ENCODE assay signal across 25 cellular contexts in genomic region chr11:59766542-59766941, GRCh38. TPM values are rescaled to one million over a fixed set of nuclear protein-coding genes. Genes with fewer than 3 reads are reported as not detected.
A peak's percentile ranks its signal among the peaks of the same experiment; 100 is the strongest.
DNase-seq lines count a peak whose midpoint lies in the region; ATAC-seq, FAIRE-seq and TF ChIP-seq lines count a peak whose summit lies in the region.
"Had no signal": no experiment of that assay in that cellular context is flagged by ENCODE, and none has a peak within 500 bp of the region (broad histone marks: within the 10 kb centered on the region; RNA-seq: fewer than 3 reads in every experiment).

No MANE protein-coding gene starts in this region.

- no peak for ATAC-seq in CD4-positive, alpha-beta T cell (ENCODE audit: poor library complexity)
- peak; percentile 97 for ATAC-seq in K562
- no peak for ATAC-seq in SK-N-SH treated with all-trans-retinoic acid at 6 μM for 48 hours
- ATAC-seq in lower lobe of right lung, result no peak
- no peak for ATAC-seq in GM21825 (IDR thresholded peaks at IDR 0.05; ENCODE audit: unreplicated experiment)
- ATAC-seq: WTC11 had no signal

- BruUV-seq in K562 (replicated peaks; lab: Mats Ljungman, UMichigan), result no TSS peak

- POLR2A ChIA-PET in CD4-positive, alpha-beta T cell (lab: Charles Lee), result interaction anchor here (1.1 to 3.2 kb wide), 5 partner anchors 11 to 98 kb away, joined by 3 to 17 read pairs (median 5); partner anchors contain the start of genes MRPL16, PATL1 and STX3
- POLR2A ChIA-PET in K562 (lab: Yijun Ruan, JAX), result interaction anchor here (0.9 to 3.4 kb wide), 4 partner anchors 9 to 27 kb away, joined by 3 to 32 read pairs (median 6); partner anchors contain the start of gene STX3

- peaks cover 2% of the 10 kb centered on the region for H3K9me1 ChIP-seq in K562 (ENCODE audit: control insufficient read depth, insufficient read depth, low read length)

- H3K36me3 ChIP-seq in K562 (ENCODE audit: control insufficient read depth, insufficient read depth, low read length) (peaks cover 24% of the 10 kb centered on the region; the same call in 2 of the 3 replicates), neural progenitor cell (no peaks in the 10 kb centered on the region), lower lobe of right lung (no peaks in the 10 kb centered on the region)

- WGBS in K562 (ENCODE audit: insufficient coverage, low coverage, missing lambda C conversion rate), result 11% methylated on average over 5 of the region's 5 CpGs

- no peaks in the 10 kb centered on the region for H3K36me3 Mint-ChIP-seq in CD4-positive, alpha-beta T cell (ENCODE audit: low read depth)
- no peaks in the 10 kb centered on the region for H3K36me3 Mint-ChIP-seq in neural progenitor cell
- H3K36me3 Mint-ChIP-seq: mesothelial cell of epicardium had no signal

- 0 out of 4 replicates have a peak, but pooled peaks of 1 of the 2 experiments have one; percentile 7 for TF ChIP-seq RAD21 in K562 (CRISPR knock-in tag; conservative IDR thresholded peaks at IDR 0.05 in 1 of 2, IDR thresholded peaks at IDR 0.05 in 1 of 2)

- H3K4me2 ChIP-seq in K562 (ENCODE audit: insufficient read depth, low read length), result peak overlapping the region; percentile 30; the same call in 1 of the 2 replicates
- peak overlapping the region; percentile 52 for H3K4me2 ChIP-seq in neural progenitor cell

- H3K79me2 ChIP-seq in K562 (ENCODE audit: control insufficient read depth, insufficient read depth, low read length) (peaks cover 68% of the 10 kb centered on the region), neural progenitor cell (ENCODE audit: low read depth) (peaks cover 61% of the 10 kb centered on the region)

- H3K9me3 ChIP-seq in CD4-positive, alpha-beta T cell (ENCODE audit: control insufficient read depth, low read length), result no peaks in the 10 kb centered on the region
- H3K9me3 ChIP-seq in K562 (replicated peaks; ENCODE audit: control insufficient read depth, insufficient read depth, low read depth, low read length) (no peaks in the 10 kb centered on the region), neural progenitor cell (ENCODE audit: low read depth) (no peaks in the 10 kb centered on the region), lower lobe of right lung (no peaks in the 10 kb centered on the region)

- H2AFZ ChIP-seq in K562 (ENCODE audit: low read depth, low read length) (no peak overlapping the region), neural progenitor cell (replicated peaks) (no peak overlapping the region)

- no peak for TF ChIP-seq EP300 in K562 (IDR thresholded peaks at IDR 0.05; ENCODE audit: low read length)

- intact Hi-C loops in CD4-positive, alpha-beta T cell (cut with DNase I, micrococcal nuclease), result no loop called here
- intact Hi-C loops in K562 (cut with micrococcal nuclease), result no loop called here
- intact Hi-C loops in lower lobe of right lung (cut with DNase I), result no loop called here

- in situ Hi-C loops in K562 (cut with MboI), result no loop called here

- H3K27me3 ChIP-seq in CD4-positive, alpha-beta T cell (ENCODE audit: control insufficient read depth, insufficient read depth, low read length), result no peaks in the 10 kb centered on the region
- H3K27me3 ChIP-seq in K562 (ENCODE audit: control insufficient read depth in 2 of 2, insufficient read depth in 2 of 2, low read length in 2 of 2) (no peaks in the 10 kb centered on the region), neural progenitor cell (no peaks in the 10 kb centered on the region), lower lobe of right lung (ENCODE audit: low read depth) (no peaks in the 10 kb centered on the region)

- H3K27me3 Mint-ChIP-seq in CD4-positive, alpha-beta T cell, result no peaks in the 10 kb centered on the region
- H3K27me3 Mint-ChIP-seq in neural progenitor cell (ENCODE audit: insufficient read depth, low read depth), result no peaks in the 10 kb centered on the region
- H3K27me3 Mint-ChIP-seq: stimulated activated naive CD8-positive, alpha-beta T cell treated with anti-CD3 and anti-CD28 coated beads, Interleukin-15, Interleukin-2, amounts not matched to agents 100 ng/mL and 50 ng/mL, for 24 hours had no signal

- no peak overlapping the region for H3K27ac ChIP-seq in CD4-positive, alpha-beta T cell (ENCODE audit: low read depth, low read length)
- H3K27ac ChIP-seq in K562 (ENCODE audit: extremely low read depth, low read depth, low read length) (peak overlapping the region; percentile 14; the same call in 1 of the 3 replicates), neural progenitor cell (no peak overlapping the region), lower lobe of right lung (no peak overlapping the region)
- H3K27ac ChIP-seq: RWPE1 had no signal

- H3K4me1 ChIP-seq in K562 (replicated peaks in 1 of 2; ENCODE audit: control insufficient read depth in 2 of 2, insufficient read depth in 2 of 2, low read length in 2 of 2) (peaks cover 20 to 37% of the 10 kb centered on the region in 2 experiments), neural progenitor cell (peaks cover 18% of the 10 kb centered on the region), lower lobe of right lung (peaks cover 80% of the 10 kb centered on the region)

- no peak for TF ChIP-seq CTCF in CD4-positive, alpha-beta T cell (IDR thresholded peaks at IDR 0.05)
- no peak for TF ChIP-seq CTCF in K562 (IDR thresholded peaks at IDR 0.05 in 2 of 3, conservative IDR thresholded peaks at IDR 0.05 in 1 of 3; ENCODE audit: insufficient read depth in 2 of 3, low read depth in 1 of 3, low read length in 3 of 3)
- TF ChIP-seq CTCF in neural progenitor cell (IDR thresholded peaks at IDR 0.05), result no peak
- TF ChIP-seq CTCF in lower lobe of right lung (IDR thresholded peaks at IDR 0.05), result no peak

- TF ChIP-seq POLR2A in K562 (conservative IDR thresholded peaks at IDR 0.05), result no peak

- DNase-seq in CD4-positive, alpha-beta T cell, result no peak
- DNase-seq in HUDEP-2 (lab: John Stamatoyannopoulos, UW; ENCODE audit: unreplicated experiment in 76 of 76), result peak in 46 of 76 experiments; percentile 6 to 74 (median 36)
- DNase-seq in K562 (ENCODE audit: extremely low read depth in 1 of 4, low spot score in 3 of 4), result peak; percentile 34 to 83 (median 55)
- DNase-seq in neural progenitor cell (ENCODE audit: low spot score), result peak; percentile 55
- no peak for DNase-seq in dedifferentiated amniotic fluid mesenchymal stem cell (ENCODE audit: extremely low spot score)
- no peak for DNase-seq in lower lobe of right lung
- DNase-seq: amniotic stem cell, cerebellar nuclear complex, COR-L47, endodermal cell, H7, hypothalamus, NCI-H146 had no signal

- FAIRE-seq in K562 (lab: Jason Lieb, UNC), result peak; percentile 91
- FAIRE-seq: GM19239 had no signal

- CTCF ChIA-PET in CD4-positive, alpha-beta T cell (lab: Charles Lee), result interaction anchor here (1.3 kb wide), 1 partner anchor 12 kb away, joined by 5 read pairs; no protein-coding TSS in a partner anchor
- CTCF ChIA-PET in K562 (lab: Yijun Ruan, JAX; ENCODE audit: low intra/inter-chr PET ratio), result no interaction called here

- no peaks in the 10 kb centered on the region for H3K9me3 Mint-ChIP-seq in CD4-positive, alpha-beta T cell
- H3K9me3 Mint-ChIP-seq in neural progenitor cell, result no peaks in the 10 kb centered on the region
- H3K9me3 Mint-ChIP-seq: endodermal cell; mesothelial cell of epicardium; stimulated activated naive CD8-positive, alpha-beta T cell treated with anti-CD3 and anti-CD28 coated beads, Interleukin-15, Interleukin-2, amounts not matched to agents 100 ng/mL and 50 ng/mL, for 24 hours; WTC11 had no signal

- no peak overlapping the region for H3K4me3 ChIP-seq in K562
- no peak overlapping the region for H3K4me3 ChIP-seq in neural progenitor cell
- no peak overlapping the region for H3K4me3 ChIP-seq in lower lobe of right lung

- H3K27ac Mint-ChIP-seq in CD4-positive, alpha-beta T cell, result peak overlapping the region; percentile 21
- no peak overlapping the region for H3K27ac Mint-ChIP-seq in neural progenitor cell
- H3K27ac Mint-ChIP-seq: mesothelial cell of epicardium; stimulated activated naive CD8-positive, alpha-beta T cell treated with anti-CD3 and anti-CD28 coated beads, Interleukin-15, Interleukin-2, amounts not matched to agents 100 ng/mL and 50 ng/mL, for 24 hours had no signal

- H3K9ac ChIP-seq in K562 (ENCODE audit: insufficient read depth in 1 of 2, low read depth in 2 of 2, low read length in 2 of 2) (no peak overlapping the region; a peak in 1 of 4 replicates), neural progenitor cell (no peak overlapping the region)

- H4K20me1 ChIP-seq in K562 (replicated peaks; ENCODE audit: control insufficient read depth, insufficient read depth, low read length) (peaks cover 23% of the 10 kb centered on the region), neural progenitor cell (ENCODE audit: low read depth) (peaks cover 8% of the 10 kb centered on the region)

- H3K4me3 Mint-ChIP-seq in CD4-positive, alpha-beta T cell, result no peak overlapping the region
- H3K4me3 Mint-ChIP-seq in neural progenitor cell, result no peak overlapping the region
- H3K4me3 Mint-ChIP-seq: endodermal cell; mesothelial cell of epicardium; stimulated activated naive CD8-positive, alpha-beta T cell treated with anti-CD3 and anti-CD28 coated beads, Interleukin-15, Interleukin-2, amounts not matched to agents 100 ng/mL and 50 ng/mL, for 24 hours; WTC11 had no signal

- H3F3A ChIP-seq in neural progenitor cell (ENCODE audit: low read depth), result no peaks in the 10 kb centered on the region

- H3K4me1 Mint-ChIP-seq in CD4-positive, alpha-beta T cell (ENCODE audit: low read depth), result peaks cover 18% of the 10 kb centered on the region
- no peaks in the 10 kb centered on the region for H3K4me1 Mint-ChIP-seq in neural progenitor cell

RNA-seq across cellular contexts. Expression of gene STX3, which starts 11.4 kb away (rescaled TPM):
- 1 to 10 TPM; 4.6 to 6.4 TPM for total RNA-seq in CD4-positive, alpha-beta T cell
- 37.7 and 53.0 TPM in 2 replicates for total RNA-seq in K562 (2011; cell fraction: chromatin; rRNA removed; ENCODE audit: low replicate concordance)
- total RNA-seq in K562 (2011; cell fraction: nucleolus; rRNA removed), result 20.0 and 22.1 TPM in 2 replicates
- total RNA-seq in K562 (2011; cell fraction: nucleoplasm; rRNA removed), result 33.5 and 50.9 TPM in 2 replicates
- total RNA-seq in K562 (2014; rRNA removed) (46.2 and 48.2 TPM in 2 replicates), K562 (2014; rRNA removed; fragmentation: Illumina TruSeq; extraction: Trizol) (60.5 and 67.7 TPM in 2 replicates), K562 (2015; rRNA removed; fragmentation: Illumina TruSeq; extraction: Trizol) (91.6 and 94.0 TPM in 2 replicates), K562 (2021) (37.1 and 37.5 TPM in 2 replicates), neural progenitor cell (ENCODE audit: low replicate concordance) (34.8 and 52.4 TPM in 2 replicates), lower lobe of right lung (59.4 TPM)
- polyA plus RNA-seq in K562 (2011; rRNA removed) (56.0 and 75.4 TPM in 2 replicates), K562 (2014; fragmentation: Illumina TruSeq; extraction: Trizol) (52.1 and 54.2 TPM in 2 replicates), K562 (2014; fragmentation: Nextera tagmentation; extraction: Ambion mirVana) (10 to 100 TPM; 12.0 to 14.4 TPM), K562 (2014; rRNA removed) (48.7 and 52.2 TPM in 2 replicates)
- 37.5 and 56.2 TPM in 2 replicates for polyA plus RNA-seq in K562 (2011; cell fraction: cytosol; rRNA removed)
- polyA plus RNA-seq in K562 (2011; cell fraction: nucleus; rRNA removed), result 27.6 and 52.1 TPM in 2 replicates
- polyA plus RNA-seq in K562 (2012), result 50.5 and 70.4 TPM in 2 replicates
- 58.8 and 76.1 TPM in 2 replicates for polyA minus RNA-seq in K562 (2011; rRNA and poly(A)+ RNA removed)
- 20.0 and 27.8 TPM in 2 replicates for polyA minus RNA-seq in K562 (2011; cell fraction: cytosol; rRNA and poly(A)+ RNA removed)
- polyA minus RNA-seq in K562 (2011; cell fraction: nucleus; rRNA and poly(A)+ RNA removed), result 15.6 and 39.2 TPM in 2 replicates

RNA-seq across cellular contexts. Expression of gene MRPL16, which starts 44.0 kb away (rescaled TPM):
- 10 to 100 TPM; 22.8 to 24.6 TPM for total RNA-seq in CD4-positive, alpha-beta T cell
- 44.3 and 58.4 TPM in 2 replicates for total RNA-seq in K562 (2011; cell fraction: chromatin; rRNA removed; ENCODE audit: low replicate concordance)
- total RNA-seq in K562 (2011; cell fraction: nucleolus; rRNA removed), result 43.0 and 45.4 TPM in 2 replicates
- total RNA-seq in K562 (2011; cell fraction: nucleoplasm; rRNA removed), result 63.6 and 81.8 TPM in 2 replicates
- total RNA-seq in K562 (2014; rRNA removed), result 166 and 202 TPM in 2 replicates
- total RNA-seq in K562 (2014; rRNA removed; fragmentation: Illumina TruSeq; extraction: Trizol), result 157 and 158 TPM in 2 replicates
- total RNA-seq in K562 (2015; rRNA removed; fragmentation: Illumina TruSeq; extraction: Trizol), result 139 and 146 TPM in 2 replicates
- 157 and 168 TPM in 2 replicates for total RNA-seq in K562 (2021)
- 106 and 172 TPM in 2 replicates for polyA plus RNA-seq in K562 (2011; rRNA removed)
- polyA plus RNA-seq in K562 (2011; cell fraction: cytosol; rRNA removed), result 79.0 and 152 TPM in 2 replicates
- 60.6 and 127 TPM in 2 replicates for polyA plus RNA-seq in K562 (2011; cell fraction: nucleus; rRNA removed)
- polyA plus RNA-seq in K562 (2012), result 108 and 136 TPM in 2 replicates
- 209 and 212 TPM in 2 replicates for polyA plus RNA-seq in K562 (2014; fragmentation: Illumina TruSeq; extraction: Trizol)
- 10 to 100 TPM; 63.3 to 99.3 TPM for polyA plus RNA-seq in K562 (2014; fragmentation: Nextera tagmentation; extraction: Ambion mirVana)
- 191 and 196 TPM in 2 replicates for polyA plus RNA-seq in K562 (2014; rRNA removed)
- 66.3 and 111 TPM in 2 replicates for polyA minus RNA-seq in K562 (2011; rRNA and poly(A)+ RNA removed)
- polyA minus RNA-seq in K562 (2011; cell fraction: cytosol; rRNA and poly(A)+ RNA removed), result 36.9 and 52.2 TPM in 2 replicates
- 16.4 and 34.3 TPM in 2 replicates for polyA minus RNA-seq in K562 (2011; cell fraction: nucleus; rRNA and poly(A)+ RNA removed)
- 42.3 and 49.8 TPM in 2 replicates for total RNA-seq in neural progenitor cell (ENCODE audit: low replicate concordance)
- total RNA-seq in lower lobe of right lung, result 29.7 TPM

RNA-seq across cellular contexts. Expression of gene OR10V1, which starts 52.9 kb away (rescaled TPM):
- not detected for total RNA-seq in CD4-positive, alpha-beta T cell
- not detected in 2 replicates for total RNA-seq in K562 (2011; cell fraction: chromatin; rRNA removed; ENCODE audit: low replicate concordance)
- total RNA-seq in K562 (2011; cell fraction: nucleolus; rRNA removed), result not detected in 2 replicates
- total RNA-seq in K562 (2011; cell fraction: nucleoplasm; rRNA removed), result not detected in 2 replicates
- total RNA-seq in K562 (2014; rRNA removed) (not detected in 2 replicates), K562 (2014; rRNA removed; fragmentation: Illumina TruSeq; extraction: Trizol) (not detected in 2 replicates), K562 (2015; rRNA removed; fragmentation: Illumina TruSeq; extraction: Trizol) (not detected in 2 replicates), K562 (2021) (not detected in 2 replicates), neural progenitor cell (ENCODE audit: low replicate concordance) (not detected in 2 replicates), lower lobe of right lung (not detected)
- polyA plus RNA-seq in K562 (2011; rRNA removed) (not detected in 2 replicates), K562 (2014; fragmentation: Illumina TruSeq; extraction: Trizol) (not detected in 2 replicates), K562 (2014; fragmentation: Nextera tagmentation; extraction: Ambion mirVana) (not detected), K562 (2014; rRNA removed) (not detected in 2 replicates)
- not detected in 2 replicates for polyA plus RNA-seq in K562 (2011; cell fraction: cytosol; rRNA removed)
- not detected in 2 replicates for polyA plus RNA-seq in K562 (2011; cell fraction: nucleus; rRNA removed)
- polyA plus RNA-seq in K562 (2012), result not detected in 2 replicates
- polyA minus RNA-seq in K562 (2011; rRNA and poly(A)+ RNA removed), result not detected in 2 replicates
- polyA minus RNA-seq in K562 (2011; cell fraction: cytosol; rRNA and poly(A)+ RNA removed), result not detected in 2 replicates
- polyA minus RNA-seq in K562 (2011; cell fraction: nucleus; rRNA and poly(A)+ RNA removed), result not detected in 2 replicates
- total RNA-seq: activated CD8-positive, alpha-beta memory T cell treated with anti-CD3 and anti-CD28 coated beads for 36 hours; endodermal cell; G401; H7; kidney epithelial cell; M059J; mesothelial cell of epicardium; urinary bladder; WTC11 had no signal
- polyA plus RNA-seq: urinary bladder had no signal

Comparison
In these comparisons a context has a peak if more than half of its experiments do, and no peak if none do; other contexts are left out.
1. DNase-seq: peak in HUDEP-2 (46 of 76), K562 (4 of 4) and neural progenitor cell (single experiment); none in CD4-positive, alpha-beta T cell (0 of 10), dedifferentiated amniotic fluid mesenchymal stem cell (single experiment) and lower lobe of right lung (single experiment).